1 cellular context compared by ENCODE assay signal in genomic region chr15:41469644-41470043, GRCh38. TPM values are rescaled to one million over a fixed set of nuclear protein-coding genes. Genes with fewer than 3 reads are reported as not detected.
"Had no signal": no experiment of that assay in that cellular context is flagged by ENCODE, and none has a peak within 500 bp of the region (broad histone marks: within the 10 kb centered on the region; RNA-seq: fewer than 3 reads in every experiment).

No MANE protein-coding gene starts in this region.

RNA-seq across cellular contexts. Expression of gene LTK, which starts 44.0 kb away (rescaled TPM):
- total RNA-seq: M059J had no signal
